In the genomic region with DNA sequence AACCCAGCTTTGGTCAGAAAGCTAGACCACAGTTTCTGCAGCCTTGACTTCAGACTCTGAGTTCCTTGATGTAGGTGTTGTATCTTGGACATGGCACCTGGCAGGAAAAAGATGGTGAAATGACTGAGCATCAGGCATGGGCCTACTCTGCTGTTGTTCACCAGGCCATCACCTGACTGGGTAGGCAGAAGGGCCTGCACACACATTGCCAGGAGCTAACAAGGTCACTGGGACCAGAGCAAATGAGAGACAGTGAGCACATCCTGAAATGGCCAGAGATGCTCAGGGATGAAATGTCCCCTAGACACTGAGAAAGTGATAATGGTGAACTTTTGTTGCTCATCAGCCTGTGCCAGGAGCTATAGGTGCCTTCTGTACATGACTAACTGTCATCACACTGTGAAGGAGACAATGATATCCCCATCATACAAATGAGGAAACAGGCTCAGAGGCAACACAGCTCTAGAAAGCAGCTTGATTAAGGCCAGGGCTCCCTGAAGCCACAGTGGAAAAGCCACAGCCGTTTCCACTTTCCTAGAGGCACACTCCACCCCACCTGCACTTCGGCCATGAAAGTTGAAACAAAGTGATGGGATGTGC, we compare ENCODE assay signal across 20 cellular contexts.
DNase-seq lines count a peak whose midpoint lies in the region; ATAC-seq, FAIRE-seq and TF ChIP-seq lines count a peak whose summit lies in the region.
"Had no signal": no experiment of that assay in that cellular context is flagged by ENCODE, and none has a peak within 500 bp of the region (broad histone marks: within the 10 kb centered on the region; RNA-seq: fewer than 3 reads in every experiment).

No MANE protein-coding gene starts in this region.

- H3K4me2 ChIP-seq in HCT116 (ENCODE audit: low read length), result no peak overlapping the region
- H3K4me2 ChIP-seq in mesendoderm (ENCODE audit: low read length), result no peak overlapping the region

- H4K8ac ChIP-seq in mesendoderm (ENCODE audit: low read depth, low read length), result no peak overlapping the region

- no peaks in the 10 kb centered on the region for H3K27me3 Mint-ChIP-seq in activated CD8-positive, alpha-beta T cell treated with anti-CD3 and anti-CD28 coated beads for 36 hours
- H3K27me3 Mint-ChIP-seq in activated CD8-positive, alpha-beta T cell treated with anti-CD3 and anti-CD28 coated beads, Interleukin-2, amount 10 ng/mL, durations not matched to agents 7 days and 5 days (ENCODE audit: low read depth), result no peaks in the 10 kb centered on the region

- no peak overlapping the region for H2BK120ac ChIP-seq in mesendoderm (ENCODE audit: low read depth, low read length)

- no peaks in the 10 kb centered on the region for H3K36me3 Mint-ChIP-seq in activated CD8-positive, alpha-beta T cell treated with anti-CD3 and anti-CD28 coated beads for 36 hours (ENCODE audit: low read depth)
- H3K36me3 Mint-ChIP-seq in activated CD8-positive, alpha-beta T cell treated with anti-CD3 and anti-CD28 coated beads, Interleukin-2, amount 10 ng/mL, durations not matched to agents 7 days and 5 days (ENCODE audit: low read depth), result peaks cover 7% of the 10 kb centered on the region
- H3K36me3 Mint-ChIP-seq in stimulated activated effector memory CD8-positive, alpha-beta T cell treated with anti-CD3 and anti-CD28 coated beads, Interleukin-12 subunit alpha, Interleukin-12 subunit beta, amount 100 ng/mL, for 72 hours, result peaks cover 6% of the 10 kb centered on the region

- RAD21 ChIA-PET in HCT116 (lab: Charles Lee; ENCODE audit: low non-redundant PET in 1 of 2, low total read pairs in 2 of 2, uncharacterized antibody in 2 of 2, unreplicated experiment in 2 of 2), result no interaction called here

- H3K9me2 ChIP-seq in HCT116 (ENCODE audit: insufficient read depth), result no peaks in the 10 kb centered on the region

- H2AFZ ChIP-seq in HCT116 (ENCODE audit: low read depth, low read length, poor library complexity, severe bottlenecking), result no peak overlapping the region

- no peak overlapping the region for H4K5ac ChIP-seq in mesendoderm (ENCODE audit: low read length)

- no peaks in the 10 kb centered on the region for H3K79me1 ChIP-seq in mesendoderm (ENCODE audit: low read length)

- H3K4me1 Mint-ChIP-seq in activated CD8-positive, alpha-beta T cell treated with anti-CD3 and anti-CD28 coated beads for 36 hours (ENCODE audit: low read depth), result peaks cover 43% of the 10 kb centered on the region
- H3K4me1 Mint-ChIP-seq in activated CD8-positive, alpha-beta T cell treated with anti-CD3 and anti-CD28 coated beads, Interleukin-2, amount 10 ng/mL, durations not matched to agents 7 days and 5 days (ENCODE audit: low read depth), result peaks cover 14% of the 10 kb centered on the region
- H3K4me1 Mint-ChIP-seq in stimulated activated effector memory CD8-positive, alpha-beta T cell treated with anti-CD3 and anti-CD28 coated beads, Interleukin-12 subunit alpha, Interleukin-12 subunit beta, amount 100 ng/mL, for 72 hours, result peaks cover 39% of the 10 kb centered on the region

- no peak for DNase-seq in activated CD8-positive, alpha-beta T cell treated with anti-CD3 and anti-CD28 coated beads for 36 hours
- no peak for DNase-seq in activated CD8-positive, alpha-beta T cell treated with anti-CD3 and anti-CD28 coated beads, Interleukin-2, amount 10 ng/mL, durations not matched to agents 7 days and 5 days
- DNase-seq in HCT116 (ENCODE audit: low read depth, low spot score) (no peak), bronchial epithelial cell (ENCODE audit: low read depth) (no peak), mesendoderm (no peak), AG08396 (ENCODE audit: low spot score) (no peak)
- no peak for DNase-seq in stimulated activated effector memory CD8-positive, alpha-beta T cell treated with anti-CD3 and anti-CD28 coated beads, Interleukin-12 subunit alpha, Interleukin-12 subunit beta, amount 100 ng/mL, for 72 hours (ENCODE audit: low spot score in 2 of 2)
- DNase-seq: GDM1; GOT3; MM.1S; NCI-H1048; NCI-H1417 treated with DMSO at 0.1 percent for 48 hours; NCI-H187 treated with DMSO at 0.1 percent for 48 hours; NCI-H2227 treated with DMSO at 0.1 percent for 48 hours; NCI-H510A; NK-92 treated with Interleukin-12 subunit alpha and Interleukin-12 subunit beta, amount 100 ng/mL, for 24 hours had no signal

- no peaks in the 10 kb centered on the region for H3K9me3 ChIP-seq in HCT116 (ENCODE audit: control insufficient read depth in 1 of 2, insufficient read depth in 1 of 2, low read depth in 1 of 2, low read length in 2 of 2)

- H3K4me3 ChIP-seq in HCT116 (replicated peaks in 1 of 2; ENCODE audit: low read depth in 1 of 2, low read length in 2 of 2) (no peak overlapping the region), bronchial epithelial cell (ENCODE audit: low read depth, low read length) (no peak overlapping the region), mesendoderm (ENCODE audit: low read length) (no peak overlapping the region)
- H3K4me3 ChIP-seq: K562 had no signal

- no CpG with 5 or more reads among the region's 2 CpGs for WGBS in mesendoderm (ENCODE audit: extremely low coverage, insufficient coverage, low lambda C conversion rate)

- BruUV-seq in HCT116 (replicated peaks; lab: Mats Ljungman, UMichigan), result no TSS peak

- TF ChIP-seq RAD21 in HCT116 (IDR thresholded peaks at IDR 0.05; ENCODE audit: low read depth), result no peak

- no peak for TF ChIP-seq POLR2A in HCT116 (IDR thresholded peaks at IDR 0.05; ENCODE audit: borderline replicate concordance, extremely low read depth, insufficient read depth, insufficient read length)

- intact Hi-C loops in activated CD8-positive, alpha-beta T cell treated with anti-CD3 and anti-CD28 coated beads for 36 hours (cut with micrococcal nuclease), result no loop called here
- intact Hi-C loops in HCT116 (cut with micrococcal nuclease), result no loop called here

- H3K4me3 Mint-ChIP-seq in activated CD8-positive, alpha-beta T cell treated with anti-CD3 and anti-CD28 coated beads for 36 hours, result no peak overlapping the region
- no peak overlapping the region for H3K4me3 Mint-ChIP-seq in activated CD8-positive, alpha-beta T cell treated with anti-CD3 and anti-CD28 coated beads, Interleukin-2, amount 10 ng/mL, durations not matched to agents 7 days and 5 days
- H3K4me3 Mint-ChIP-seq in stimulated activated effector memory CD8-positive, alpha-beta T cell treated with anti-CD3 and anti-CD28 coated beads, Interleukin-12 subunit alpha, Interleukin-12 subunit beta, amount 100 ng/mL, for 72 hours, result no peak overlapping the region

- H3K27ac ChIP-seq in HCT116 (ENCODE audit: low read depth, low read length) (no peak overlapping the region), mesendoderm (ENCODE audit: low read depth, low read length) (no peak overlapping the region)
- H3K27ac ChIP-seq: C4-2B had no signal

- no peak overlapping the region for H3K23ac ChIP-seq in mesendoderm (ENCODE audit: low read length)

- H3K79me2 ChIP-seq in HCT116 (ENCODE audit: insufficient read depth, low read length), result peaks cover 53% of the 10 kb centered on the region
- no peaks in the 10 kb centered on the region for H3K79me2 ChIP-seq in mesendoderm (ENCODE audit: control insufficient read depth, insufficient read depth, low read length)

- no peak for TF ChIP-seq CTCF in activated CD8-positive, alpha-beta T cell treated with anti-CD3 and anti-CD28 coated beads for 36 hours (IDR thresholded peaks at IDR 0.05)
- TF ChIP-seq CTCF in HCT116 (IDR thresholded peaks at IDR 0.05 in 2 of 3, conservative IDR thresholded peaks at IDR 0.05 in 1 of 3; ENCODE audit: borderline replicate concordance in 1 of 3, insufficient read depth in 1 of 3, low read depth in 2 of 3, low read length in 2 of 3), result no peak
- TF ChIP-seq CTCF in bronchial epithelial cell (IDR thresholded peaks at IDR 0.05; ENCODE audit: insufficient read depth, low read length, severe bottlenecking), result no peak

- no peak overlapping the region for H3K9ac ChIP-seq in HCT116 (ENCODE audit: low read length)
- H3K9ac ChIP-seq in mesendoderm (ENCODE audit: low read length), result no peak overlapping the region

- H3K18ac ChIP-seq in mesendoderm (ENCODE audit: low read length), result no peak overlapping the region

- H3K27me3 ChIP-seq in HCT116 (ENCODE audit: insufficient read depth, low read length) (no peaks in the 10 kb centered on the region), bronchial epithelial cell (ENCODE audit: control insufficient read depth, insufficient read depth, low read length) (no peaks in the 10 kb centered on the region), mesendoderm (ENCODE audit: insufficient read depth, low read length, poor library complexity) (no peaks in the 10 kb centered on the region)

- no peak overlapping the region for H2BK5ac ChIP-seq in mesendoderm (ENCODE audit: low read length)

- peak; percentile 26 for ATAC-seq in activated CD8-positive, alpha-beta T cell treated with anti-CD3 and anti-CD28 coated beads for 36 hours
- no peak for ATAC-seq in activated CD8-positive, alpha-beta T cell treated with anti-CD3 and anti-CD28 coated beads, Interleukin-2, amount 10 ng/mL, durations not matched to agents 7 days and 5 days
- ATAC-seq in HCT116, result 0 out of 2 replicates have a peak, but pooled peaks have one; percentile 17
- peak; percentile 53 for ATAC-seq in stimulated activated effector memory CD8-positive, alpha-beta T cell treated with anti-CD3 and anti-CD28 coated beads, Interleukin-12 subunit alpha, Interleukin-12 subunit beta, amount 100 ng/mL, for 72 hours
- no peak for ATAC-seq in HG02884 (IDR thresholded peaks at IDR 0.05; ENCODE audit: unreplicated experiment)
- ATAC-seq: K562 had no signal

- H3K56ac ChIP-seq in mesendoderm (ENCODE audit: low read length), result no peak overlapping the region

- no peak overlapping the region for H2AK5ac ChIP-seq in mesendoderm (ENCODE audit: low read length)

- H3K36me3 ChIP-seq in HCT116 (ENCODE audit: control insufficient read depth in 1 of 2, insufficient read depth in 2 of 2, low read length in 2 of 2), result no peaks in the 10 kb centered on the region
- H3K36me3 ChIP-seq in bronchial epithelial cell (ENCODE audit: control insufficient read depth, insufficient read depth, low read length), result no peaks in the 10 kb centered on the region
- H3K36me3 ChIP-seq in mesendoderm (ENCODE audit: control insufficient read depth, insufficient read depth, low read length), result no peaks in the 10 kb centered on the region

- no peak overlapping the region for H3K4ac ChIP-seq in mesendoderm (ENCODE audit: low read depth, low read length)

- CTCF ChIA-PET in activated CD8-positive, alpha-beta T cell treated with anti-CD3 and anti-CD28 coated beads for 36 hours (lab: Charles Lee), result interaction anchor here (1.2 kb wide), 2 partner anchors 44 to 56 kb away, joined by 3 read pairs; no protein-coding TSS in a partner anchor
- CTCF ChIA-PET in activated CD8-positive, alpha-beta T cell treated with anti-CD3 and anti-CD28 coated beads, Interleukin-2, amount 10 ng/mL, durations not matched to agents 7 days and 5 days (lab: Charles Lee), result interaction anchor here (1.5 kb wide), 1 partner anchor 105 kb away, joined by 3 read pairs; no protein-coding TSS in a partner anchor
- CTCF ChIA-PET in HCT116 (lab: Charles Lee), result no interaction called here

- no peak overlapping the region for H2BK15ac ChIP-seq in mesendoderm (replicated peaks; ENCODE audit: low read depth)

- POLR2A ChIA-PET in activated CD8-positive, alpha-beta T cell treated with anti-CD3 and anti-CD28 coated beads for 36 hours (lab: Charles Lee), result no interaction called here
- POLR2A ChIA-PET in activated CD8-positive, alpha-beta T cell treated with anti-CD3 and anti-CD28 coated beads, Interleukin-2, amount 10 ng/mL, durations not matched to agents 7 days and 5 days (lab: Charles Lee), result no interaction called here
- POLR2A ChIA-PET in HCT116 (lab: Charles Lee), result interaction anchor here (1.3 kb wide), 1 partner anchor 14 kb away, joined by 3 read pairs; no protein-coding TSS in a partner anchor

- peaks cover 5% of the 10 kb centered on the region for H3K9me3 Mint-ChIP-seq in activated CD8-positive, alpha-beta T cell treated with anti-CD3 and anti-CD28 coated beads for 36 hours
- no peaks in the 10 kb centered on the region for H3K9me3 Mint-ChIP-seq in activated CD8-positive, alpha-beta T cell treated with anti-CD3 and anti-CD28 coated beads, Interleukin-2, amount 10 ng/mL, durations not matched to agents 7 days and 5 days (ENCODE audit: insufficient read depth)
- H3K9me3 Mint-ChIP-seq in stimulated activated effector memory CD8-positive, alpha-beta T cell treated with anti-CD3 and anti-CD28 coated beads, Interleukin-12 subunit alpha, Interleukin-12 subunit beta, amount 100 ng/mL, for 72 hours, result peaks cover 3% of the 10 kb centered on the region

- H3K4me1 ChIP-seq in HCT116 (ENCODE audit: control insufficient read depth in 1 of 2, insufficient read depth in 2 of 2, low read length in 2 of 2) (peaks cover 0 to 47% of the 10 kb centered on the region in 2 experiments; a peak in 2 of 4 replicates), mesendoderm (ENCODE audit: control insufficient read depth, low read depth, low read length) (no peaks in the 10 kb centered on the region)

- H4K20me1 ChIP-seq in HCT116 (ENCODE audit: insufficient read depth), result no peaks in the 10 kb centered on the region; the same call in 1 of the 2 replicates

- H3K27ac Mint-ChIP-seq in activated CD8-positive, alpha-beta T cell treated with anti-CD3 and anti-CD28 coated beads for 36 hours, result no peak overlapping the region
- no peak overlapping the region for H3K27ac Mint-ChIP-seq in activated CD8-positive, alpha-beta T cell treated with anti-CD3 and anti-CD28 coated beads, Interleukin-2, amount 10 ng/mL, durations not matched to agents 7 days and 5 days
- no peak overlapping the region for H3K27ac Mint-ChIP-seq in stimulated activated effector memory CD8-positive, alpha-beta T cell treated with anti-CD3 and anti-CD28 coated beads, Interleukin-12 subunit alpha, Interleukin-12 subunit beta, amount 100 ng/mL, for 72 hours

- FAIRE-seq in bronchial epithelial cell (lab: Jason Lieb, UNC), result peak; percentile 91
- FAIRE-seq: GM19239, K562 had no signal

Comparison
In these comparisons a context has a peak if more than half of its experiments do, and no peak if none do; other contexts are left out.
1. ATAC-seq: peak in activated CD8-positive, alpha-beta T cell treated with anti-CD3 and anti-CD28 coated beads for 36 hours (single experiment), HCT116 (single experiment) and stimulated activated effector memory CD8-positive, alpha-beta T cell treated with anti-CD3 and anti-CD28 coated beads, Interleukin-12 subunit alpha, Interleukin-12 subunit beta, amount 100 ng/mL, for 72 hours (single experiment); none in activated CD8-positive, alpha-beta T cell treated with anti-CD3 and anti-CD28 coated beads, Interleukin-2, amount 10 ng/mL, durations not matched to agents 7 days and 5 days (single experiment) and HG02884 (single experiment).